ENCODE assay signal across 23 cellular contexts in genomic region chr14:77574446-77575125, GRCh38.
A peak's percentile ranks its signal among the peaks of the same experiment; 100 is the strongest.
DNase-seq lines count a peak whose midpoint lies in the region; ATAC-seq lines count a peak whose summit lies in the region.
"Had no signal": no experiment of that assay in that cellular context is flagged by ENCODE, and none has a peak within 500 bp of the region (broad histone marks: within the 10 kb centered on the region; RNA-seq: fewer than 3 reads in every experiment).

No MANE protein-coding gene starts in this region.

- DNase-seq in EH (ENCODE audit: low read depth) (peak; percentile 75), amniotic epithelial cell (ENCODE audit: low read depth) (peak; percentile 47), fibroblast of peridontal ligament (ENCODE audit: extremely low read depth) (peak; percentile 72), pons (ENCODE audit: low spot score) (peak; percentile 88), NOMO-1 (lab: John Stamatoyannopoulos, UW; ENCODE audit: unreplicated experiment in 2 of 2) (no peak)
- DNase-seq in activated naive CD4-positive, alpha-beta T cell treated with Interleukin-2 at 50 U/mL for 16 hours, result no peak
- DNase-seq: activated CD4-positive, alpha-beta T cell treated with anti-CD3 and anti-CD28 coated beads, Interleukin-2, amount 50 U/mL, for 48 hours; amygdala; effector memory CD4-positive, alpha-beta T cell; esophagus squamous epithelium; H7; islet precursor cell; Karpas-422; lower lobe of right lung; NCI-H1092 treated with DMSO at 0.1 percent for 48 hours; NCI-H2081; right cardiac atrium; stimulated activated CD4-positive, alpha-beta T cell treated with anti-CD3 and anti-CD28 coated beads, Interleukin-15, amount 100 ng/mL, for 24 hours; T-helper 2 cell; uterus had no signal

- ATAC-seq in GM21367 (IDR thresholded peaks at IDR 0.05; ENCODE audit: unreplicated experiment), result no peak
- ATAC-seq in GM21515 (IDR thresholded peaks at IDR 0.05; ENCODE audit: unreplicated experiment), result no peak
- ATAC-seq: lower lobe of right lung, Panc1, right cardiac atrium had no signal

Comparison
In these comparisons a context has a peak if more than half of its experiments do, and no peak if none do; other contexts are left out.
1. DNase-seq: peak in EH (single experiment), amniotic epithelial cell (single experiment), fibroblast of peridontal ligament (single experiment) and pons (single experiment); none in NOMO-1 (0 of 2) and activated naive CD4-positive, alpha-beta T cell treated with Interleukin-2 at 50 U/mL for 16 hours (single experiment).